11 cellular contexts compared by ENCODE assay signal in genomic region chr2:45001629-45002385, GRCh38.
DNase-seq lines count a peak whose midpoint lies in the region; ATAC-seq lines count a peak whose summit lies in the region.
"Had no signal": no experiment of that assay in that cellular context is flagged by ENCODE, and none has a peak within 500 bp of the region (broad histone marks: within the 10 kb centered on the region; RNA-seq: fewer than 3 reads in every experiment).

No MANE protein-coding gene starts in this region.

- no peak for DNase-seq in T-helper 2 cell treated with Interferon-gamma antibody and Interleukin-4, amounts not matched to agents 5 μg/mL and 100 μg/mL, for 36 hours (ENCODE audit: low spot score)
- DNase-seq in T-helper 2 cell, result no peak
- no peak for DNase-seq in stimulated activated naive CD8-positive, alpha-beta T cell treated with anti-CD3 and anti-CD28 coated beads, Interleukin-15, amount 100 ng/mL, for 72 hours
- DNase-seq in AML-193 (lab: John Stamatoyannopoulos, UW), result no peak
- DNase-seq in epidermal melanocyte (ENCODE audit: insufficient read length, low spot score), result no peak
- DNase-seq: 8988T, NCI-H187 treated with DMSO at 0.1 percent for 48 hours, SIG-M5 had no signal

- no peaks in the 10 kb centered on the region for H3K36me3 ChIP-seq in iPS-15b (ENCODE audit: control insufficient read depth, insufficient read depth, low read length)

- no peak overlapping the region for H3K27ac Mint-ChIP-seq in T-helper 2 cell treated with Interferon-gamma antibody and Interleukin-4, amounts not matched to agents 5 μg/mL and 100 μg/mL, for 36 hours
- H3K27ac Mint-ChIP-seq in activated naive CD8-positive, alpha-beta T cell, result no peak overlapping the region
- peak overlapping the region in 1 of 2 donors; percentile 62 for H3K27ac Mint-ChIP-seq in stimulated activated naive CD8-positive, alpha-beta T cell treated with anti-CD3 and anti-CD28 coated beads, Interleukin-15, amount 100 ng/mL, for 72 hours

- ATAC-seq in stimulated activated naive CD8-positive, alpha-beta T cell treated with anti-CD3 and anti-CD28 coated beads, Interleukin-15, amount 100 ng/mL, for 72 hours, result no peak
- no peak for ATAC-seq in GM21528 (IDR thresholded peaks at IDR 0.05; ENCODE audit: low FRiP score, unreplicated experiment)

- H3K4me3 Mint-ChIP-seq in T-helper 2 cell treated with Interferon-gamma antibody and Interleukin-4, amounts not matched to agents 5 μg/mL and 100 μg/mL, for 36 hours, result peak overlapping the region; percentile 15
- H3K4me3 Mint-ChIP-seq in activated naive CD8-positive, alpha-beta T cell, result peak overlapping the region; percentile 69
- peak overlapping the region; percentile 69 to 73 for H3K4me3 Mint-ChIP-seq in stimulated activated naive CD8-positive, alpha-beta T cell treated with anti-CD3 and anti-CD28 coated beads, Interleukin-15, amount 100 ng/mL, for 72 hours

- peaks cover 2% of the 10 kb centered on the region for H3K36me3 Mint-ChIP-seq in T-helper 2 cell treated with Interferon-gamma antibody and Interleukin-4, amounts not matched to agents 5 μg/mL and 100 μg/mL, for 36 hours (ENCODE audit: low read depth)
- no peaks in the 10 kb centered on the region for H3K36me3 Mint-ChIP-seq in activated naive CD8-positive, alpha-beta T cell

- H3K9me3 ChIP-seq in iPS-15b (ENCODE audit: control insufficient read depth, insufficient read depth, low read length), result no peaks in the 10 kb centered on the region

- H3K9ac ChIP-seq in iPS-15b (ENCODE audit: low read depth, low read length), result no peak overlapping the region

- peaks cover 9% of the 10 kb centered on the region for H3K4me1 Mint-ChIP-seq in T-helper 2 cell treated with Interferon-gamma antibody and Interleukin-4, amounts not matched to agents 5 μg/mL and 100 μg/mL, for 36 hours (ENCODE audit: low read depth)
- peaks cover 32% of the 10 kb centered on the region for H3K4me1 Mint-ChIP-seq in activated naive CD8-positive, alpha-beta T cell (ENCODE audit: low read depth)
- H3K4me1 Mint-ChIP-seq in stimulated activated naive CD8-positive, alpha-beta T cell treated with anti-CD3 and anti-CD28 coated beads, Interleukin-15, amount 100 ng/mL, for 72 hours, result peaks cover 45% of the 10 kb centered on the region

- peaks cover 97% of the 10 kb centered on the region for H3K27me3 ChIP-seq in iPS-15b (ENCODE audit: control insufficient read depth, insufficient read depth, low read length)

- no peaks in the 10 kb centered on the region for H3K9me3 Mint-ChIP-seq in T-helper 2 cell treated with Interferon-gamma antibody and Interleukin-4, amounts not matched to agents 5 μg/mL and 100 μg/mL, for 36 hours
- no peaks in the 10 kb centered on the region for H3K9me3 Mint-ChIP-seq in activated naive CD8-positive, alpha-beta T cell (ENCODE audit: low read depth)
- no peaks in the 10 kb centered on the region for H3K9me3 Mint-ChIP-seq in stimulated activated naive CD8-positive, alpha-beta T cell treated with anti-CD3 and anti-CD28 coated beads, Interleukin-15, amount 100 ng/mL, for 72 hours

- H3K4me3 ChIP-seq in iPS-15b (ENCODE audit: low read depth, low read length), result peak overlapping the region; percentile 51

- H3K27me3 Mint-ChIP-seq in T-helper 2 cell treated with Interferon-gamma antibody and Interleukin-4, amounts not matched to agents 5 μg/mL and 100 μg/mL, for 36 hours (ENCODE audit: low read depth), result peaks cover 93% of the 10 kb centered on the region
- H3K27me3 Mint-ChIP-seq in activated naive CD8-positive, alpha-beta T cell, result peaks cover 44% of the 10 kb centered on the region
- peaks cover 95% of the 10 kb centered on the region for H3K27me3 Mint-ChIP-seq in stimulated activated naive CD8-positive, alpha-beta T cell treated with anti-CD3 and anti-CD28 coated beads, Interleukin-15, amount 100 ng/mL, for 72 hours

- peaks cover 2% of the 10 kb centered on the region for H3K4me1 ChIP-seq in iPS-15b (ENCODE audit: control insufficient read depth, insufficient read depth, low read length)

Comparison
In these comparisons a context has a peak if more than half of its experiments do, and no peak if none do; other contexts are left out.
1. H3K4me3 Mint-ChIP-seq: peak in every context shown above with its lines; median percentile 71 in stimulated activated naive CD8-positive, alpha-beta T cell treated with anti-CD3 and anti-CD28 coated beads, Interleukin-15, amount 100 ng/mL, for 72 hours; 69 in activated naive CD8-positive, alpha-beta T cell; 15 in T-helper 2 cell treated with Interferon-gamma antibody and Interleukin-4, amounts not matched to agents 5 μg/mL and 100 μg/mL, for 36 hours.